ENCODE assay signal across 8 cellular contexts in the genomic region with DNA sequence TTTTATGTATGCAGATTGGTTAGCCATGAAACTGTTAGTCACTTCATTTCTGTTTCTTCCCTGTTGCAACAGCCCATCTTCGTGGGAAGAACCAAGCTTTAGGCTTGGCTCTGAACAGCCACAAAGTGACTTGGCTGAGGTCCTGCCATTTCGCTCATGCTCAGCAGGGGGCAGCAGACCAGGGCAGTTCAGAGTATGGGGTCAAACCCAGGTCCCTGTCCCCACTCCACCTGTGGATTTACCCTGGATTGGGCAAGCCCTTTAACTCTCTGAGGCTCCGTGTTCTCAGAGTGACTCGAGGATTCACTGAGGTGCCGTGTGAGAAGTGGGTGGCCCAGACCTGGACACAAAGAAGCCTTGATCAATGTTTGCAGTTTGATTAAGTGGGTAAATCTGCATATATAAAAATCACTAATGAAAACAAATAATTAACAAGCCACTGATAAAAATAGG. TPM values are rescaled to one million over a fixed set of nuclear protein-coding genes. Genes with fewer than 3 reads are reported as not detected.
DNase-seq lines count a peak whose midpoint lies in the region; ATAC-seq, FAIRE-seq and TF ChIP-seq lines count a peak whose summit lies in the region.

No MANE protein-coding gene starts in this region.

- H3K9ac ChIP-seq in K562 (ENCODE audit: insufficient read depth in 1 of 2, low read depth in 2 of 2, low read length in 2 of 2) (no peak overlapping the region), keratinocyte (ENCODE audit: control insufficient read depth, extremely low read depth, insufficient read depth, low read length) (no peak overlapping the region)

- H3K27me3 ChIP-seq in CD8-positive, alpha-beta T cell (ENCODE audit: insufficient read depth, low read length): no peaks in the 10 kb centered on the region
- no peaks in the 10 kb centered on the region for H3K27me3 ChIP-seq in K562 (ENCODE audit: control insufficient read depth in 2 of 2, insufficient read depth in 2 of 2, low read length in 2 of 2)
- H3K27me3 ChIP-seq in keratinocyte (ENCODE audit: control insufficient read depth, extremely low read depth, insufficient read depth, low read length): no peaks in the 10 kb centered on the region

- no peak overlapping the region for H3K4me2 ChIP-seq in K562 (ENCODE audit: insufficient read depth, low read length)
- no peak overlapping the region for H3K4me2 ChIP-seq in keratinocyte (ENCODE audit: control insufficient read depth, extremely low read depth, insufficient read depth, low read depth, low read length)

- H3K4me3 ChIP-seq in CD8-positive, alpha-beta T cell (ENCODE audit: low read depth, low read length): no peak overlapping the region
- no peak overlapping the region for H3K4me3 ChIP-seq in K562
- H3K4me3 ChIP-seq in keratinocyte (ENCODE audit: control insufficient read depth in 2 of 3, extremely low read depth in 1 of 3, insufficient read depth in 2 of 3, low read depth in 1 of 3, low read length in 3 of 3): no peak overlapping the region

- TF ChIP-seq CTCF in CD8-positive, alpha-beta T cell (IDR thresholded peaks at IDR 0.05): peak; percentile 83
- TF ChIP-seq CTCF in K562 (IDR thresholded peaks at IDR 0.05 in 2 of 3, conservative IDR thresholded peaks at IDR 0.05 in 1 of 3; ENCODE audit: insufficient read depth in 2 of 3, low read depth in 1 of 3, low read length in 3 of 3) (peak; percentile 82 to 91 (median 85)), keratinocyte (optimal IDR thresholded peaks at IDR 0.05 in 1 of 3, IDR thresholded peaks at IDR 0.05 in 1 of 3, conservative IDR thresholded peaks at IDR 0.05 in 1 of 3; ENCODE audit: extremely low read depth in 1 of 3, insufficient read depth in 2 of 3, low read length in 3 of 3) (peak; percentile 86 to 94 (median 89))

- CTCF ChIA-PET in CD8-positive, alpha-beta T cell (lab: Charles Lee): interaction anchor here (0.5 to 3.3 kb wide), 22 partner anchors 10 to 1298 kb away, joined by 3 to 17 read pairs (median 4); no protein-coding TSS in a partner anchor
- CTCF ChIA-PET in T-cell (lab: Charles Lee) (interaction anchor here (0.6 to 1.3 kb wide), 7 partner anchors 11 to 348 kb away, joined by 3 to 7 read pairs (median 3); no protein-coding TSS in a partner anchor), K562 (lab: Yijun Ruan, JAX; ENCODE audit: low intra/inter-chr PET ratio) (interaction anchor here (0.6 to 1.2 kb wide), 4 partner anchors 166 to 230 kb away, joined by 3 to 4 read pairs (median 4); no protein-coding TSS in a partner anchor)

- DNase-seq in CD8-positive, alpha-beta T cell: peak in 6 of 7 experiments; percentile 15 to 65 (median 52)
- peak; percentile 60 for DNase-seq in HTR-8/SVneo (ENCODE audit: insufficient read length, low spot score)
- DNase-seq in T-cell: peak in 20 of 34 experiments; percentile 16 to 56 (median 40)
- peak; percentile 69 to 84 (median 76) for DNase-seq in K562 (ENCODE audit: extremely low read depth in 1 of 4, low spot score in 3 of 4)
- DNase-seq in keratinocyte (ENCODE audit: low read depth, low spot score): no peak
- DNase-seq in stimulated activated CD8-positive, alpha-beta memory T cell treated with anti-CD3 and anti-CD28 coated beads, Interleukin-4, amount 100 ng/mL, for 24 hours (ENCODE audit: low read depth): peak; percentile 39
- no peak for DNase-seq in cerebellar nuclear complex (lab: John Stamatoyannopoulos, UW)

- no peaks in the 10 kb centered on the region for H3K27me3 Mint-ChIP-seq in CD8-positive, alpha-beta T cell (ENCODE audit: low read depth)
- H3K27me3 Mint-ChIP-seq in T-cell: no peaks in the 10 kb centered on the region

- peaks cover 32% of the 10 kb centered on the region for H3K36me3 ChIP-seq in CD8-positive, alpha-beta T cell (ENCODE audit: insufficient read depth, low read length)
- peaks cover 63% of the 10 kb centered on the region for H3K36me3 ChIP-seq in K562 (ENCODE audit: control insufficient read depth, insufficient read depth, low read length)
- H3K36me3 ChIP-seq in keratinocyte (ENCODE audit: control insufficient read depth in 2 of 2, extremely low read depth in 1 of 2, insufficient read depth in 2 of 2, low read length in 2 of 2): peaks cover 47 to 57% of the 10 kb centered on the region in 2 experiments

- TF ChIP-seq RAD21 in K562 (CRISPR knock-in tag; conservative IDR thresholded peaks at IDR 0.05 in 1 of 2, IDR thresholded peaks at IDR 0.05 in 1 of 2): peak; percentile 55 to 85

- H2AFZ ChIP-seq in K562 (ENCODE audit: low read depth, low read length): no peak overlapping the region
- no peak overlapping the region for H2AFZ ChIP-seq in keratinocyte (ENCODE audit: control insufficient read depth, low read length)

- H3K4me3 Mint-ChIP-seq in CD8-positive, alpha-beta T cell: no peak overlapping the region
- H3K4me3 Mint-ChIP-seq in T-cell: no peak overlapping the region

- no peak for TF ChIP-seq POLR2A in K562 (conservative IDR thresholded peaks at IDR 0.05)

- dilution Hi-C loops in keratinocyte (cut with MboI; ENCODE audit: extremely low pct_ligation_motif_present, low sequenced_read_pairs): no loop called here

- TF ChIP-seq EP300 in K562 (IDR thresholded peaks at IDR 0.05; ENCODE audit: low read length): 0 out of 2 replicates have a peak, but pooled peaks have one; percentile 19

- H3K9me1 ChIP-seq in K562 (ENCODE audit: control insufficient read depth, insufficient read depth, low read length): no peaks in the 10 kb centered on the region
- peaks cover 3% of the 10 kb centered on the region for H3K9me1 ChIP-seq in keratinocyte (ENCODE audit: control insufficient read depth, extremely low read depth, insufficient read depth, low read length)

- 37% methylated on average over 5 of the region's 5 CpGs for WGBS in K562 (ENCODE audit: insufficient coverage, low coverage, missing lambda C conversion rate)

- no peaks in the 10 kb centered on the region for H3K9me3 Mint-ChIP-seq in CD8-positive, alpha-beta T cell
- H3K9me3 Mint-ChIP-seq in T-cell: no peaks in the 10 kb centered on the region

- H3K9me3 ChIP-seq in CD8-positive, alpha-beta T cell (ENCODE audit: low read length): no peaks in the 10 kb centered on the region
- H3K9me3 ChIP-seq in K562 (replicated peaks; ENCODE audit: control insufficient read depth, insufficient read depth, low read depth, low read length) (no peaks in the 10 kb centered on the region), keratinocyte (ENCODE audit: control insufficient read depth, low read depth, low read length) (no peaks in the 10 kb centered on the region)

- H3K4me1 Mint-ChIP-seq in CD8-positive, alpha-beta T cell (ENCODE audit: low read depth): peaks cover 12% of the 10 kb centered on the region
- peaks cover 16 to 38% (median 21%) of the 10 kb centered on the region in 3 donors for H3K4me1 Mint-ChIP-seq in T-cell

- peak; percentile 67 for ATAC-seq in CD8-positive, alpha-beta T cell
- ATAC-seq in T-cell (replicated peaks in 1 of 4) (peak; percentile 41 to 66 (median 50)), K562 (peak; percentile 91), HG02852 (IDR thresholded peaks at IDR 0.05; ENCODE audit: unreplicated experiment) (no peak)

- in situ Hi-C loops in K562 (cut with MboI): loop anchor here (10.0 kb wide), 1 partner anchor 166 kb away; a partner anchor contains a TSS

- no peak for FAIRE-seq in HTR-8/SVneo (lab: Jason Lieb, UNC)
- peak; percentile 90 for FAIRE-seq in K562 (lab: Jason Lieb, UNC)
- FAIRE-seq in keratinocyte (lab: Jason Lieb, UNC): peak; percentile 77

- no peak overlapping the region for H3K27ac ChIP-seq in CD8-positive, alpha-beta T cell (ENCODE audit: low read depth, low read length)
- H3K27ac ChIP-seq in K562 (ENCODE audit: extremely low read depth, low read depth, low read length) (no peak overlapping the region), keratinocyte (ENCODE audit: control insufficient read depth, insufficient read depth, low read length) (peak overlapping the region; percentile 13)

- POLR2A ChIA-PET in CD8-positive, alpha-beta T cell (lab: Charles Lee): no interaction called here
- POLR2A ChIA-PET in T-cell (lab: Charles Lee): no interaction called here
- POLR2A ChIA-PET in K562 (lab: Yijun Ruan, JAX): interaction anchor here (0.6 to 2.4 kb wide), 4 partner anchors 8 to 236 kb away, joined by 3 to 8 read pairs (median 5); a partner anchor contains a TSS

- intact Hi-C loops in CD8-positive, alpha-beta T cell (cut with DNase I, micrococcal nuclease): loop anchor here (1.0 kb wide), 3 partner anchors 20 to 231 kb away; a partner anchor contains a TSS
- intact Hi-C loops in K562 (cut with micrococcal nuclease): loop anchor here (1.0 to 5.0 kb wide), 4 partner anchors 171 to 346 kb away; no protein-coding TSS in a partner anchor

- BruUV-seq in K562 (replicated peaks; lab: Mats Ljungman, UMichigan): no TSS peak

- H4K20me1 ChIP-seq in K562 (replicated peaks; ENCODE audit: control insufficient read depth, insufficient read depth, low read length) (no peaks in the 10 kb centered on the region), keratinocyte (ENCODE audit: control insufficient read depth, extremely low read depth, insufficient read depth, low read length) (peaks cover 12% of the 10 kb centered on the region)

- peaks cover 74% of the 10 kb centered on the region for H3K36me3 Mint-ChIP-seq in CD8-positive, alpha-beta T cell
- H3K36me3 Mint-ChIP-seq in T-cell: peaks cover 41% of the 10 kb centered on the region

- H3K79me2 ChIP-seq in K562 (ENCODE audit: control insufficient read depth, insufficient read depth, low read length) (no peaks in the 10 kb centered on the region), keratinocyte (ENCODE audit: control insufficient read depth, insufficient read depth, low read length) (no peaks in the 10 kb centered on the region)

- H3K4me1 ChIP-seq in CD8-positive, alpha-beta T cell (ENCODE audit: insufficient read depth, low read length): no peaks in the 10 kb centered on the region
- H3K4me1 ChIP-seq in K562 (replicated peaks in 1 of 2; ENCODE audit: control insufficient read depth in 2 of 2, insufficient read depth in 2 of 2, low read length in 2 of 2): peaks cover 0 to 3% of the 10 kb centered on the region in 2 experiments; a peak in 1 of 5 replicates
- H3K4me1 ChIP-seq in keratinocyte (ENCODE audit: control insufficient read depth, extremely low read depth, insufficient read depth, low read length): no peaks in the 10 kb centered on the region

- H3K27ac Mint-ChIP-seq in CD8-positive, alpha-beta T cell: no peak overlapping the region
- H3K27ac Mint-ChIP-seq in T-cell: peak overlapping the region in 1 of 2 donors; percentile 11

RNA-seq across cellular contexts. Expression of a gene that starts 19.8 kb away (rescaled TPM):
- total RNA-seq in CD8-positive, alpha-beta T cell: 10 to 100 TPM; 19.4 to 22.4 TPM
- total RNA-seq in T-cell: 10 to 100 TPM in 2 of 5 donors, 1 to 10 TPM in 3; 2.3 to 15.5 (median 2.6) TPM
- not detected in 2 replicates for total RNA-seq in K562 (2011; cell fraction: chromatin; rRNA removed; ENCODE audit: low replicate concordance)
- not detected in 2 replicates for total RNA-seq in K562 (2011; cell fraction: nucleolus; rRNA removed)
- total RNA-seq in K562 (2011; cell fraction: nucleoplasm; rRNA removed): not detected in 2 replicates
- total RNA-seq in K562 (2014; rRNA removed): 0.27 TPM in 1 of 2 replicates, not detected in the other
- not detected in 2 replicates for total RNA-seq in K562 (2014; rRNA removed; fragmentation: Illumina TruSeq; extraction: Trizol)
- total RNA-seq in K562 (2015; rRNA removed; fragmentation: Illumina TruSeq; extraction: Trizol): not detected in 2 replicates
- 0.22 and 0.38 TPM in 2 replicates for total RNA-seq in K562 (2021)
- polyA plus RNA-seq in K562 (2011; rRNA removed): not detected in 2 replicates
- not detected in 2 replicates for polyA plus RNA-seq in K562 (2011; cell fraction: cytosol; rRNA removed)
- polyA plus RNA-seq in K562 (2011; cell fraction: nucleus; rRNA removed): not detected in 2 replicates
- polyA plus RNA-seq in K562 (2012): 0.07 and 0.57 TPM in 2 replicates
- not detected in 2 replicates for polyA plus RNA-seq in K562 (2014; fragmentation: Illumina TruSeq; extraction: Trizol)
- not detected for polyA plus RNA-seq in K562 (2014; fragmentation: Nextera tagmentation; extraction: Ambion mirVana)
- polyA plus RNA-seq in K562 (2014; rRNA removed): 0.28 TPM in 1 of 2 replicates, not detected in the other
- not detected in 2 replicates for polyA minus RNA-seq in K562 (2011; rRNA and poly(A)+ RNA removed)
- not detected in 2 replicates for polyA minus RNA-seq in K562 (2011; cell fraction: cytosol; rRNA and poly(A)+ RNA removed)
- not detected in 2 replicates for polyA minus RNA-seq in K562 (2011; cell fraction: nucleus; rRNA and poly(A)+ RNA removed)
- 1.7 to 2.9 TPM (median 2.2 TPM) in 3 replicates for polyA plus RNA-seq in keratinocyte
- polyA plus RNA-seq in keratinocyte (2011; ENCODE audit: low read depth): 8.8 TPM
- polyA plus RNA-seq in keratinocyte (2011; cell fraction: cytosol; rRNA removed): 1.6 and 2.0 TPM in 2 replicates
- polyA plus RNA-seq in keratinocyte (2011; cell fraction: nucleus; rRNA removed): 1.3 and 2.3 TPM in 2 replicates
- polyA plus RNA-seq in keratinocyte (2012; ENCODE audit: low replicate concordance): 2.9 and 12.5 TPM in 2 replicates
- polyA minus RNA-seq in keratinocyte: 1.6 to 1.7 TPM in 2 of 3 replicates, not detected in the other
- polyA minus RNA-seq in keratinocyte (2011; cell fraction: cytosol; rRNA and poly(A)+ RNA removed): 4.8 TPM
- polyA minus RNA-seq in keratinocyte (2011; cell fraction: nucleus; rRNA and poly(A)+ RNA removed): 1.5 and 1.7 TPM in 2 replicates

RNA-seq across cellular contexts. Expression of a gene that starts 22.5 kb away (rescaled TPM):
- 10 to 100 TPM; 34.9 to 38.0 TPM for total RNA-seq in CD8-positive, alpha-beta T cell
- 10 to 100 TPM; 49.6 to 83.6 (median 73.8) TPM for total RNA-seq in T-cell
- 29.4 and 46.8 TPM in 2 replicates for total RNA-seq in K562 (2011; cell fraction: chromatin; rRNA removed; ENCODE audit: low replicate concordance)
- 35.2 and 36.5 TPM in 2 replicates for total RNA-seq in K562 (2011; cell fraction: nucleolus; rRNA removed)
- 46.4 and 65.1 TPM in 2 replicates for total RNA-seq in K562 (2011; cell fraction: nucleoplasm; rRNA removed)
- total RNA-seq in K562 (2014; rRNA removed): 101 and 142 TPM in 2 replicates
- total RNA-seq in K562 (2014; rRNA removed; fragmentation: Illumina TruSeq; extraction: Trizol): 87.3 and 121 TPM in 2 replicates
- 135 and 145 TPM in 2 replicates for total RNA-seq in K562 (2015; rRNA removed; fragmentation: Illumina TruSeq; extraction: Trizol)
- 85.4 and 90.1 TPM in 2 replicates for total RNA-seq in K562 (2021)
- polyA plus RNA-seq in K562 (2011; rRNA removed): 80.2 and 113 TPM in 2 replicates
- polyA plus RNA-seq in K562 (2011; cell fraction: cytosol; rRNA removed): 151 and 166 TPM in 2 replicates
- polyA plus RNA-seq in K562 (2011; cell fraction: nucleus; rRNA removed): 83.7 and 95.9 TPM in 2 replicates
- 237 and 280 TPM in 2 replicates for polyA plus RNA-seq in K562 (2012)
- 286 and 358 TPM in 2 replicates for polyA plus RNA-seq in K562 (2014; fragmentation: Illumina TruSeq; extraction: Trizol)
- polyA plus RNA-seq in K562 (2014; fragmentation: Nextera tagmentation; extraction: Ambion mirVana): 100 to 1,000 TPM; 172 to 191 TPM
- 48.7 and 59.0 TPM in 2 replicates for polyA plus RNA-seq in K562 (2014; rRNA removed)
- 99.1 and 105 TPM in 2 replicates for polyA minus RNA-seq in K562 (2011; rRNA and poly(A)+ RNA removed)
- polyA minus RNA-seq in K562 (2011; cell fraction: cytosol; rRNA and poly(A)+ RNA removed): 62.2 and 65.4 TPM in 2 replicates
- 17.4 and 27.9 TPM in 2 replicates for polyA minus RNA-seq in K562 (2011; cell fraction: nucleus; rRNA and poly(A)+ RNA removed)
- polyA plus RNA-seq in keratinocyte: 126 to 227 TPM (median 156 TPM) in 3 replicates
- 50.1 TPM for polyA plus RNA-seq in keratinocyte (2011; ENCODE audit: low read depth)
- 204 and 229 TPM in 2 replicates for polyA plus RNA-seq in keratinocyte (2011; cell fraction: cytosol; rRNA removed)
- 83.6 and 89.5 TPM in 2 replicates for polyA plus RNA-seq in keratinocyte (2011; cell fraction: nucleus; rRNA removed)
- polyA plus RNA-seq in keratinocyte (2012; ENCODE audit: low replicate concordance): 242 and 320 TPM in 2 replicates
- 133 to 171 TPM (median 164 TPM) in 3 replicates for polyA minus RNA-seq in keratinocyte
- polyA minus RNA-seq in keratinocyte (2011; cell fraction: cytosol; rRNA and poly(A)+ RNA removed): 79.2 TPM
- polyA minus RNA-seq in keratinocyte (2011; cell fraction: nucleus; rRNA and poly(A)+ RNA removed): 24.8 and 40.3 TPM in 2 replicates

Comparison
In these comparisons a context has a peak if more than half of its experiments do, and no peak if none do; other contexts are left out.
1. DNase-seq: peak in CD8-positive, alpha-beta T cell (6 of 7), HTR-8/SVneo (single experiment), T-cell (20 of 34), K562 (4 of 4) and stimulated activated CD8-positive, alpha-beta memory T cell treated with anti-CD3 and anti-CD28 coated beads, Interleukin-4, amount 100 ng/mL, for 24 hours (single experiment); none in keratinocyte (single experiment) and cerebellar nuclear complex (0 of 2).
2. Peak in every context shown above with its lines, with median percentiles within 50 percentile points of each other: CTCF ChIP-seq.